Comparison of ENCODE assay signal across 1 cellular context in the genomic region with DNA sequence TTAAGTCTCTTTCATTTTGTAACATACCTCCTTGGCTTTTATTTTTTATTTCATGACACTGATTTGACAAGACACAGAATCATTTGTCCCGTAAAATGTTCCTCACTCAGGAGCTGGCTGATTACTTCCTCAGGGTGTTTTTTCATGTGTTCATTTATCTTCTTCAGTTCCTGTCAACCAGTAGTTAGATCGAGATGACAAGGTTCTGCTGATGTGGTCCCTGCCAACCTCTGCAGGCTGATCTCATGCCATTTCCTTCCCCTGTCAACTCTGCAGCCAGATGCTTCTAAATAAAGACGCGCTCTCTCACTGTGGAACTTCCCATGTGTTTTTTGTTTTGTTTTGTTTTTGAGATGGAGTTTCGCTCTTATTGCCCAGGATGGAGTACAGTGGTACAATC.
TF ChIP-seq lines count a peak whose summit lies in the region.

No MANE protein-coding gene starts in this region.

TF ChIP-seq in WTC11, 78 proteins besides CTCF, POLR2A, EP300 and RAD21 (continued from another document):
- TF ChIP-seq, protein P1, sequence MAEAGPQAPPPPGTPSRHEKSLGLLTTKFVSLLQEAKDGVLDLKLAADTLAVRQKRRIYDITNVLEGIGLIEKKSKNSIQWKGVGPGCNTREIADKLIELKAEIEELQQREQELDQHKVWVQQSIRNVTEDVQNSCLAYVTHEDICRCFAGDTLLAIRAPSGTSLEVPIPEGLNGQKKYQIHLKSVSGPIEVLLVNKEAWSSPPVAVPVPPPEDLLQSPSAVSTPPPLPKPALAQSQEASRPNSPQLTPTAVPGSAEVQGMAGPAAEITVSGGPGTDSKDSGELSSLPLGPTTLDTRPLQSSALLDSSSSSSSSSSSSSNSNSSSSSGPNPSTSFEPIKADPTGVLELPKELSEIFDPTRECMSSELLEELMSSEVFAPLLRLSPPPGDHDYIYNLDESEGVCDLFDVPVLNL (CRISPR knock-in tag; IDR thresholded peaks at IDR 0.05; ENCODE audit: borderline replicate concordance, low read depth): no peak
- TF ChIP-seq, protein P2, sequence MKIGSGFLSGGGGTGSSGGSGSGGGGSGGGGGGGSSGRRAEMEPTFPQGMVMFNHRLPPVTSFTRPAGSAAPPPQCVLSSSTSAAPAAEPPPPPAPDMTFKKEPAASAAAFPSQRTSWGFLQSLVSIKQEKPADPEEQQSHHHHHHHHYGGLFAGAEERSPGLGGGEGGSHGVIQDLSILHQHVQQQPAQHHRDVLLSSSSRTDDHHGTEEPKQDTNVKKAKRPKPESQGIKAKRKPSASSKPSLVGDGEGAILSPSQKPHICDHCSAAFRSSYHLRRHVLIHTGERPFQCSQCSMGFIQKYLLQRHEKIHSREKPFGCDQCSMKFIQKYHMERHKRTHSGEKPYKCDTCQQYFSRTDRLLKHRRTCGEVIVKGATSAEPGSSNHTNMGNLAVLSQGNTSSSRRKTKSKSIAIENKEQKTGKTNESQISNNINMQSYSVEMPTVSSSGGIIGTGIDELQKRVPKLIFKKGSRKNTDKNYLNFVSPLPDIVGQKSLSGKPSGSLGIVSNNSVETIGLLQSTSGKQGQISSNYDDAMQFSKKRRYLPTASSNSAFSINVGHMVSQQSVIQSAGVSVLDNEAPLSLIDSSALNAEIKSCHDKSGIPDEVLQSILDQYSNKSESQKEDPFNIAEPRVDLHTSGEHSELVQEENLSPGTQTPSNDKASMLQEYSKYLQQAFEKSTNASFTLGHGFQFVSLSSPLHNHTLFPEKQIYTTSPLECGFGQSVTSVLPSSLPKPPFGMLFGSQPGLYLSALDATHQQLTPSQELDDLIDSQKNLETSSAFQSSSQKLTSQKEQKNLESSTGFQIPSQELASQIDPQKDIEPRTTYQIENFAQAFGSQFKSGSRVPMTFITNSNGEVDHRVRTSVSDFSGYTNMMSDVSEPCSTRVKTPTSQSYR (CRISPR knock-in tag; IDR thresholded peaks at IDR 0.05): no peak
- TF ChIP-seq TP53 (CRISPR knock-in tag; IDR thresholded peaks at IDR 0.05): no peak
TF ChIP-seq in WTC11: peak in this region for 0.
